Comparison of ENCODE assay signal across 1 cellular context in the genomic region with DNA sequence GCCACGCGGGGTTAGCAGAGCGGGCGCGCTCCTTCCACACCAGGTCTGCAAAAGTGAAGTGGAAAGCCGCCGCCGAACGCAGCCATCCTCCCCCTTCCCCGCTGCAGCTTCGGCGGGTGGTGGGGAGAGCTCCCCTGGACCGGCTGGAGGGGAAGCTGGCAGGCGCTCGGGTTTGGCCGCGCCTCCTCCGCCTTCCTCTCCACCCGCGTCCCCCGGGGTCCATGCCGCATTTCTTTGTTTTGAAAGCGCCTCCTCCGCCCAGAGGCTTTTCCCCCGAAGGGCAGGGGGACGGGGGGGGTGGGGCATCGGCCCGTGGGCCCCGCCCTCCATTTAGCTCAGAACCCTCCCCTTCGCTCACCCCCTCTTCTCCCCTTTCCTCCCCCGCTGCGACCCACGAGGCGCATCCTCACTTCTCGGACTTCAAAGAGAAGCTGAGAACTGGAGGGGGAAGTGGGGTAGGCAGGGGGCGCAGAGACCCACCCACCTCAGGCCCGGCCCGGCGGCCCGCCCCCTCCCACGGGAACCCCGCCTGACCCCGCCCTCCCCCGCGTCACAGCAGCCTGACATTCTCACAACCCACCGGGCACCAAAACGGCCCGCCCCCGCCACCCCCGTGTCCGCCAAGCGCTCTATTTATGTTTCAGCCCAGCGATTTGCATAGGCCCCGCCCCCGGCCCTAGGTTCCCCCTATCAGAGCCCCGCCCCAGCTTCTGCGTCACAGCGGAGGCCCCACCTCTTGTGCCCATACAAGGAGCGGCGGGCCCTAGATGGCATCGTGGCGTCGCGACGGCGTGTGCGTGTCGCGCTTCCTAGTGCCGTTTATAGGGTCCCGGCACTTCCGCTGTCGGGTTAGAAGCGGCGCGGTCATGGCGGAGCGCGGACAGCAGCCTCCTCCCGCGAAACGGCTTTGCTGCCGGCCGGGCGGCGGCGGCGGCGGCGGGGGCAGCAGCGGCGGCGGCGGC.
TF ChIP-seq lines count a peak whose summit lies in the region.

Gene ZSWIM6 (plus strand): TSS at position 852 of the 962 bp plus-strand sequence. CDS start 15 bp downstream, at position 867.

TF ChIP-seq in GM12878, 131 proteins besides CTCF, POLR2A, EP300 and RAD21 (continued from another document):
- TF ChIP-seq HCFC1 (IDR thresholded peaks at IDR 0.05; ENCODE audit: low read length): peak; percentile 38; the same call in 1 of the 2 replicates
- TF ChIP-seq, protein P1, sequence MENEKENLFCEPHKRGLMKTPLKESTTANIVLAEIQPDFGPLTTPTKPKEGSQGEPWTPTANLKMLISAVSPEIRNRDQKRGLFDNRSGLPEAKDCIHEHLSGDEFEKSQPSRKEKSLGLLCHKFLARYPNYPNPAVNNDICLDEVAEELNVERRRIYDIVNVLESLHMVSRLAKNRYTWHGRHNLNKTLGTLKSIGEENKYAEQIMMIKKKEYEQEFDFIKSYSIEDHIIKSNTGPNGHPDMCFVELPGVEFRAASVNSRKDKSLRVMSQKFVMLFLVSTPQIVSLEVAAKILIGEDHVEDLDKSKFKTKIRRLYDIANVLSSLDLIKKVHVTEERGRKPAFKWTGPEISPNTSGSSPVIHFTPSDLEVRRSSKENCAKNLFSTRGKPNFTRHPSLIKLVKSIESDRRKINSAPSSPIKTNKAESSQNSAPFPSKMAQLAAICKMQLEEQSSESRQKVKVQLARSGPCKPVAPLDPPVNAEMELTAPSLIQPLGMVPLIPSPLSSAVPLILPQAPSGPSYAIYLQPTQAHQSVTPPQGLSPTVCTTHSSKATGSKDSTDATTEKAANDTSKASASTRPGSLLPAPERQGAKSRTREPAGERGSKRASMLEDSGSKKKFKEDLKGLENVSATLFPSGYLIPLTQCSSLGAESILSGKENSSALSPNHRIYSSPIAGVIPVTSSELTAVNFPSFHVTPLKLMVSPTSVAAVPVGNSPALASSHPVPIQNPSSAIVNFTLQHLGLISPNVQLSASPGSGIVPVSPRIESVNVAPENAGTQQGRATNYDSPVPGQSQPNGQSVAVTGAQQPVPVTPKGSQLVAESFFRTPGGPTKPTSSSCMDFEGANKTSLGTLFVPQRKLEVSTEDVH (IDR thresholded peaks at IDR 0.05; ENCODE audit: low read depth, partially characterized antibody): no peak
- 0 out of 2 replicates have a peak, but pooled peaks have one; percentile 34 for TF ChIP-seq TCF3 (IDR thresholded peaks at IDR 0.05; ENCODE audit: borderline replicate concordance, insufficient read depth, low read depth, low read length)
- TF ChIP-seq SRF (IDR thresholded peaks at IDR 0.05; ENCODE audit: low read depth in 2 of 2, low read length in 2 of 2): peak; percentile 100
- TF ChIP-seq, protein P2, sequence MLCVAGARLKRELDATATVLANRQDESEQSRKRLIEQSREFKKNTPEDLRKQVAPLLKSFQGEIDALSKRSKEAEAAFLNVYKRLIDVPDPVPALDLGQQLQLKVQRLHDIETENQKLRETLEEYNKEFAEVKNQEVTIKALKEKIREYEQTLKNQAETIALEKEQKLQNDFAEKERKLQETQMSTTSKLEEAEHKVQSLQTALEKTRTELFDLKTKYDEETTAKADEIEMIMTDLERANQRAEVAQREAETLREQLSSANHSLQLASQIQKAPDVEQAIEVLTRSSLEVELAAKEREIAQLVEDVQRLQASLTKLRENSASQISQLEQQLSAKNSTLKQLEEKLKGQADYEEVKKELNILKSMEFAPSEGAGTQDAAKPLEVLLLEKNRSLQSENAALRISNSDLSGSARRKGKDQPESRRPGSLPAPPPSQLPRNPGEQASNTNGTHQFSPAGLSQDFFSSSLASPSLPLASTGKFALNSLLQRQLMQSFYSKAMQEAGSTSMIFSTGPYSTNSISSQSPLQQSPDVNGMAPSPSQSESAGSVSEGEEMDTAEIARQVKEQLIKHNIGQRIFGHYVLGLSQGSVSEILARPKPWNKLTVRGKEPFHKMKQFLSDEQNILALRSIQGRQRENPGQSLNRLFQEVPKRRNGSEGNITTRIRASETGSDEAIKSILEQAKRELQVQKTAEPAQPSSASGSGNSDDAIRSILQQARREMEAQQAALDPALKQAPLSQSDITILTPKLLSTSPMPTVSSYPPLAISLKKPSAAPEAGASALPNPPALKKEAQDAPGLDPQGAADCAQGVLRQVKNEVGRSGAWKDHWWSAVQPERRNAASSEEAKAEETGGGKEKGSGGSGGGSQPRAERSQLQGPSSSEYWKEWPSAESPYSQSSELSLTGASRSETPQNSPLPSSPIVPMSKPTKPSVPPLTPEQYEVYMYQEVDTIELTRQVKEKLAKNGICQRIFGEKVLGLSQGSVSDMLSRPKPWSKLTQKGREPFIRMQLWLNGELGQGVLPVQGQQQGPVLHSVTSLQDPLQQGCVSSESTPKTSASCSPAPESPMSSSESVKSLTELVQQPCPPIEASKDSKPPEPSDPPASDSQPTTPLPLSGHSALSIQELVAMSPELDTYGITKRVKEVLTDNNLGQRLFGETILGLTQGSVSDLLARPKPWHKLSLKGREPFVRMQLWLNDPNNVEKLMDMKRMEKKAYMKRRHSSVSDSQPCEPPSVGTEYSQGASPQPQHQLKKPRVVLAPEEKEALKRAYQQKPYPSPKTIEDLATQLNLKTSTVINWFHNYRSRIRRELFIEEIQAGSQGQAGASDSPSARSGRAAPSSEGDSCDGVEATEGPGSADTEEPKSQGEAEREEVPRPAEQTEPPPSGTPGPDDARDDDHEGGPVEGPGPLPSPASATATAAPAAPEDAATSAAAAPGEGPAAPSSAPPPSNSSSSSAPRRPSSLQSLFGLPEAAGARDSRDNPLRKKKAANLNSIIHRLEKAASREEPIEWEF (IDR thresholded peaks at IDR 0.05; ENCODE audit: insufficient replicate concordance, low read depth, low read length): peak; percentile 26
- TF ChIP-seq PKNOX1 (IDR thresholded peaks at IDR 0.05): no peak
- TF ChIP-seq FOXM1 (IDR thresholded peaks at IDR 0.05; ENCODE audit: low read depth, low read length): no peak
- TF ChIP-seq TAF1 (IDR thresholded peaks at IDR 0.05; ENCODE audit: borderline replicate concordance, low read depth, low read length): peak; percentile 100
- TF ChIP-seq SUPT20H (IDR thresholded peaks at IDR 0.05; ENCODE audit: borderline replicate concordance, control insufficient read depth, low read depth, low read length): no peak
- no peak for TF ChIP-seq TARDBP (IDR thresholded peaks at IDR 0.05; ENCODE audit: borderline replicate concordance)
- peak; percentile 62; the same call in 1 of the 2 replicates for TF ChIP-seq SPI1 (IDR thresholded peaks at IDR 0.05; ENCODE audit: borderline replicate concordance, insufficient read depth, low read depth, low read length)
- 0 out of 2 replicates have a peak, but pooled peaks have one; percentile 12 for TF ChIP-seq CHD2 (IDR thresholded peaks at IDR 0.05; ENCODE audit: borderline replicate concordance, low read depth, low read length)
